In genomic region chr1:18883636-18884418, GRCh38 we compare ENCODE assay signal across 7 cellular contexts. TPM values are rescaled to one million over a fixed set of nuclear protein-coding genes. Genes with fewer than 3 reads are reported as not detected.
DNase-seq lines count a peak whose midpoint lies in the region; ATAC-seq and TF ChIP-seq lines count a peak whose summit lies in the region.

No MANE protein-coding gene starts in this region.

- WGBS in body of pancreas, 2 donors, result 35 to 38% methylated on average over 8 to 14 of the region's 14 CpGs

- H3K4me3 ChIP-seq in body of pancreas, result no peak overlapping the region

- H3K9me3 ChIP-seq in body of pancreas, result no peaks in the 10 kb centered on the region

- H3K27ac ChIP-seq in body of pancreas, result no peak overlapping the region

- H3K36me3 ChIP-seq in body of pancreas (replicated peaks in 1 of 2; ENCODE audit: insufficient read depth in 1 of 2, low read depth in 2 of 2), result no peaks in the 10 kb centered on the region

- TF ChIP-seq POLR2A in body of pancreas (IDR thresholded peaks at IDR 0.05), result no peak

- CTCF ChIA-PET in GM10248 (lab: Yijun Ruan, JAX), result interaction anchor here (0.7 to 5.5 kb wide), 34 partner anchors 10 to 365 kb away, joined by 3 to 89 read pairs (median 4); partner anchors contain the start of gene ALDH4A1

- TF ChIP-seq CTCF in GM10248 (IDR thresholded peaks at IDR 0.05; ENCODE audit: control extremely low read depth, extremely low read depth, low read depth, missing control alignments) (peak; percentile 90), body of pancreas (IDR thresholded peaks at IDR 0.05) (peak; percentile 81 to 92 (median 89))

- intact Hi-C loops in body of pancreas (cut with DNase I), result loop anchor here (10.0 kb wide), 1 partner anchor 211 kb away; no protein-coding TSS in a partner anchor

- peak; percentile 82 for ATAC-seq in body of pancreas

- peaks cover 5% of the 10 kb centered on the region for H3K4me1 ChIP-seq in body of pancreas

- H3K27me3 ChIP-seq in body of pancreas, result no peaks in the 10 kb centered on the region

- DNase-seq in GM10248 (ENCODE audit: extremely low spot score) (peak; percentile 77), MV-4-11 (lab: John Stamatoyannopoulos, UW) (peak; percentile 24), UCSD-AML1 (lab: John Stamatoyannopoulos, UW; ENCODE audit: unreplicated experiment) (peak; percentile 70), body of pancreas (peak; percentile 75 to 82 (median 78)), islet precursor cell (peak; percentile 92), OCI-M2 (lab: John Stamatoyannopoulos, UW; ENCODE audit: unreplicated experiment) (no peak)
- peak; percentile 52 to 76 for DNase-seq in stimulated activated CD4-positive, alpha-beta T cell treated with anti-CD3 and anti-CD28 coated beads, Interleukin-1b, Interleukin-23, amount 100 ng/mL, for 1 hour (ENCODE audit: low read depth in 2 of 2)

- POLR2A ChIA-PET in GM10248 (lab: Yijun Ruan, JAX), result no interaction called here

RNA-seq across cellular contexts. Expression of gene ALDH4A1, which starts 18.5 kb away (rescaled TPM):
- 10 to 100 TPM in 1 of 2 donors, 1 to 10 TPM in 1; 4.7 to 15.5 TPM for total RNA-seq in body of pancreas

RNA-seq across cellular contexts. Expression of gene TAS1R2, which starts 24.4 kb away (rescaled TPM):
- total RNA-seq in body of pancreas, result not detected
